In genomic region chr12:18886962-18887361, GRCh38 we compare ENCODE assay signal across 21 cellular contexts.
DNase-seq lines count a peak whose midpoint lies in the region; ATAC-seq and TF ChIP-seq lines count a peak whose summit lies in the region.
"Had no signal": no experiment of that assay in that cellular context is flagged by ENCODE, and none has a peak within 500 bp of the region (broad histone marks: within the 10 kb centered on the region; RNA-seq: fewer than 3 reads in every experiment).

No MANE protein-coding gene starts in this region.

- H3K4me3 ChIP-seq in right cardiac atrium (ENCODE audit: low read length) (no peak overlapping the region), right atrium auricular region (no peak overlapping the region), esophagus muscularis mucosa (no peak overlapping the region)
- H3K4me3 ChIP-seq: A549, GM23248, HAP-1, K562, SK-N-MC had no signal

- H3K4me1 ChIP-seq in right cardiac atrium (ENCODE audit: control insufficient read depth, insufficient read depth, low read length) (no peaks in the 10 kb centered on the region), right atrium auricular region (no peaks in the 10 kb centered on the region), esophagus muscularis mucosa (peaks cover 0 to 23% (median 19%) of the 10 kb centered on the region in 4 donors)
- H3K4me1 ChIP-seq: A549, HAP-1 had no signal

- intact Hi-C loops in right cardiac atrium (cut with DNase I) (no loop called here), esophagus muscularis mucosa (cut with DNase I) (no loop called here)

- 58% methylated on average over 3 of the region's 3 CpGs for WGBS in right cardiac atrium
- 69% methylated on average over 3 of the region's 3 CpGs for WGBS in esophagus muscularis mucosa

- no peak for TF ChIP-seq EP300 in esophagus muscularis mucosa (IDR thresholded peaks at IDR 0.05)

- ATAC-seq in right cardiac atrium (peak; percentile 32 to 61), HG03135 (IDR thresholded peaks at IDR 0.05; ENCODE audit: unreplicated experiment) (no peak), GM19397 (IDR thresholded peaks at IDR 0.05; ENCODE audit: unreplicated experiment) (no peak)
- ATAC-seq: A549, HepG2, K562 had no signal

- no peak for DNase-seq in right cardiac atrium
- DNase-seq in right atrium auricular region (ENCODE audit: low spot score), result no peak
- peak; percentile 52 for DNase-seq in RPMI7951 (ENCODE audit: low read depth)
- DNase-seq in esophagus muscularis mucosa (ENCODE audit: extremely low spot score), result no peak
- no peak for DNase-seq in NCI-H82 treated with DMSO at 0.1 percent for 48 hours (lab: John Stamatoyannopoulos, UW; ENCODE audit: unreplicated experiment)
- no peak for DNase-seq in SHP77 (lab: John Stamatoyannopoulos, UW)
- DNase-seq: BE2C, GM23248, NCI-H1105 treated with DMSO at 0.1 percent for 48 hours, NCI-H2081, NCI-H2171 treated with DMSO at 0.1 percent for 48 hours, NCI-H526, SHP77 treated with DMSO at 0.1 percent for 48 hours had no signal

- no peaks in the 10 kb centered on the region for H3K36me3 ChIP-seq in right atrium auricular region
- no peaks in the 10 kb centered on the region for H3K36me3 ChIP-seq in esophagus muscularis mucosa
- H3K36me3 ChIP-seq: BE2C, HAP-1 had no signal

- H3K27ac ChIP-seq in right cardiac atrium (ENCODE audit: low read length) (no peak overlapping the region), right atrium auricular region (no peak overlapping the region), esophagus muscularis mucosa (replicated peaks in 1 of 4) (peak overlapping the region; percentile 48 to 69 (median 68))
- H3K27ac ChIP-seq: A549, GM23248, HL-60, SK-N-MC had no signal

- no peaks in the 10 kb centered on the region for H3K9me3 ChIP-seq in right cardiac atrium (ENCODE audit: control insufficient read depth, low read length)
- H3K9me3 ChIP-seq in right atrium auricular region, result peaks cover 0 to 12% of the 10 kb centered on the region in 2 donors
- peaks cover 0 to 5% (median 0%) of the 10 kb centered on the region in 4 donors for H3K9me3 ChIP-seq in esophagus muscularis mucosa
- H3K9me3 ChIP-seq: A549, BE2C had no signal

- no peak for TF ChIP-seq POLR2A in esophagus muscularis mucosa (IDR thresholded peaks at IDR 0.05; ENCODE audit: low read depth)

- TF ChIP-seq CTCF in right atrium auricular region (IDR thresholded peaks at IDR 0.05) (no peak), esophagus muscularis mucosa (IDR thresholded peaks at IDR 0.05) (no peak)

- H3K27me3 ChIP-seq in right cardiac atrium (ENCODE audit: control insufficient read depth, insufficient read depth), result no peaks in the 10 kb centered on the region
- H3K27me3 ChIP-seq in right atrium auricular region, result no peaks in the 10 kb centered on the region
- H3K27me3 ChIP-seq in esophagus muscularis mucosa, result no peaks in the 10 kb centered on the region
- H3K27me3 ChIP-seq: BE2C had no signal

Comparison
In these comparisons a context has a peak if more than half of its experiments do, and no peak if none do; other contexts are left out.
1. ATAC-seq: peak in right cardiac atrium (2 of 2); none in HG03135 (single experiment) and GM19397 (single experiment).
2. H3K27ac ChIP-seq: peak in esophagus muscularis mucosa (4 of 4); none in right cardiac atrium (single experiment) and right atrium auricular region (0 of 2).